7 cellular contexts compared by ENCODE assay signal in the genomic region with DNA sequence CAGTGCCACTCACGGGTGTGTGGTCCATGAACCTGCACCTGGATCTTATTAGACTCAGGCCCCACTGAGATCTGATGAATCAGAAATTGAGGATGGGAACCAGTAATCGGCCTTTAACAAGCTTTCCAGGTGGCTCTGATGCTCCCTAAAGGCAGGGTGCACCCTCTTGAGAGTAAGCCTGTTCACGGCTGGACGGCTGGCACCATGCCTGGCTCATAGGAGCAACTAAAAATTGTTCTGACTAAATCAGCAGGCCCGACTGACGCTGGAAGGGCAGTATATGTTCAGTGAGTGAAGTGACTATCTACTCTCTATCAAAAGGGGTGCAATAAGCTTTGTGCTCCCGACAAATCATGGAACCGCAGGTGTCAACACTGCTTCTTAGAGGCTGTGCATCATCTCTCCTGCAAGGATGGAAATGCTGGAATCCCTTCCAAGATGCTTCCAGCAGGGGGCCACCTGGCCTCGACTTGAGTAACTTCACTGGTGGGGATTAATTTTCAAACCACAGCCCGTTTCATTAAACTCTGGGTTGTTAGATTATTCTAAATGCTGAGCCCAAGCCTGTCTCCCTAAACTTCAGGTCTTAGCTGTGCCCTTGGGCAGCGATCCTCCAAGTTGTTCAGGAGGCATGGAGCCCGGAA. TPM values are rescaled to one million over a fixed set of nuclear protein-coding genes. Genes with fewer than 3 reads are reported as not detected.
DNase-seq lines count a peak whose midpoint lies in the region; ATAC-seq and TF ChIP-seq lines count a peak whose summit lies in the region.

No MANE protein-coding gene starts in this region.

- no peaks in the 10 kb centered on the region for H3K27me3 Mint-ChIP-seq in T-cell

- H3K36me3 Mint-ChIP-seq in T-cell: peaks cover 40% of the 10 kb centered on the region
- peaks cover 17% of the 10 kb centered on the region for H3K36me3 Mint-ChIP-seq in stimulated activated effector memory CD8-positive, alpha-beta T cell treated with anti-CD3 and anti-CD28 coated beads, Interleukin-12 subunit alpha, Interleukin-12 subunit beta, amount 100 ng/mL, for 72 hours

- ATAC-seq in T-cell (replicated peaks in 1 of 4) (no peak), GM19035 (IDR thresholded peaks at IDR 0.05; ENCODE audit: unreplicated experiment) (no peak)
- ATAC-seq in stimulated activated effector memory CD8-positive, alpha-beta T cell treated with anti-CD3 and anti-CD28 coated beads, Interleukin-12 subunit alpha, Interleukin-12 subunit beta, amount 100 ng/mL, for 72 hours: no peak

- peak; percentile 9 for TF ChIP-seq CTCF in GM20000 (IDR thresholded peaks at IDR 0.05; ENCODE audit: extremely low read depth, missing control alignments)
- peak; percentile 57 for TF ChIP-seq CTCF in fibroblast of mammary gland (conservative IDR thresholded peaks at IDR 0.05; ENCODE audit: control insufficient read depth, insufficient read depth, low read depth, low read length)
- peak; percentile 83 for TF ChIP-seq CTCF in retinal pigment epithelial cell (conservative IDR thresholded peaks at IDR 0.05; ENCODE audit: low read depth, low read length)

- DNase-seq in GM20000 (ENCODE audit: low spot score) (no peak), NCI-H345 (lab: John Stamatoyannopoulos, UW) (peak; percentile 80), fibroblast of mammary gland (ENCODE audit: low read depth) (peak; percentile 45), retinal pigment epithelial cell (ENCODE audit: low read depth) (no peak), T-cell (no peak)
- no peak for DNase-seq in stimulated activated effector memory CD8-positive, alpha-beta T cell treated with anti-CD3 and anti-CD28 coated beads, Interleukin-12 subunit alpha, Interleukin-12 subunit beta, amount 100 ng/mL, for 72 hours (ENCODE audit: low spot score in 2 of 2)

- H3K4me3 ChIP-seq in fibroblast of mammary gland (ENCODE audit: control insufficient read depth, low read depth, low read length) (no peak overlapping the region), retinal pigment epithelial cell (ENCODE audit: low read length) (no peak overlapping the region)

- POLR2A ChIA-PET in T-cell (lab: Charles Lee): no interaction called here

- H3K4me1 Mint-ChIP-seq in T-cell: no peaks in the 10 kb centered on the region
- H3K4me1 Mint-ChIP-seq in stimulated activated effector memory CD8-positive, alpha-beta T cell treated with anti-CD3 and anti-CD28 coated beads, Interleukin-12 subunit alpha, Interleukin-12 subunit beta, amount 100 ng/mL, for 72 hours: no peaks in the 10 kb centered on the region

- no peak overlapping the region for H3K27ac Mint-ChIP-seq in T-cell
- no peak overlapping the region for H3K27ac Mint-ChIP-seq in stimulated activated effector memory CD8-positive, alpha-beta T cell treated with anti-CD3 and anti-CD28 coated beads, Interleukin-12 subunit alpha, Interleukin-12 subunit beta, amount 100 ng/mL, for 72 hours

- no peaks in the 10 kb centered on the region for H3K9me3 Mint-ChIP-seq in T-cell
- H3K9me3 Mint-ChIP-seq in stimulated activated effector memory CD8-positive, alpha-beta T cell treated with anti-CD3 and anti-CD28 coated beads, Interleukin-12 subunit alpha, Interleukin-12 subunit beta, amount 100 ng/mL, for 72 hours: no peaks in the 10 kb centered on the region

- CTCF ChIA-PET in T-cell (lab: Charles Lee): no interaction called here

- H3K4me3 Mint-ChIP-seq in T-cell: no peak overlapping the region
- H3K4me3 Mint-ChIP-seq in stimulated activated effector memory CD8-positive, alpha-beta T cell treated with anti-CD3 and anti-CD28 coated beads, Interleukin-12 subunit alpha, Interleukin-12 subunit beta, amount 100 ng/mL, for 72 hours: no peak overlapping the region

RNA-seq across cellular contexts. Expression of gene TMTC4, which starts 28.4 kb away (rescaled TPM):
- total RNA-seq in T-cell: 10 to 100 TPM in 4 of 5 donors, 1 to 10 TPM in 1; 7.0 to 52.2 (median 27.7) TPM

RNA-seq across cellular contexts. Expression of gene GGACT, which starts 57.6 kb away (rescaled TPM):
- total RNA-seq in T-cell: 1 to 10 TPM; 4.4 to 7.9 (median 6.4) TPM

Comparison
In these comparisons a context has a peak if more than half of its experiments do, and no peak if none do; other contexts are left out.
1. DNase-seq: peak in NCI-H345 (single experiment) and fibroblast of mammary gland (single experiment); none in GM20000 (single experiment), retinal pigment epithelial cell (single experiment), T-cell (0 of 34) and stimulated activated effector memory CD8-positive, alpha-beta T cell treated with anti-CD3 and anti-CD28 coated beads, Interleukin-12 subunit alpha, Interleukin-12 subunit beta, amount 100 ng/mL, for 72 hours (0 of 2).
2. CTCF ChIP-seq: peak in every context shown above with its lines; median percentile 83 in retinal pigment epithelial cell; 57 in fibroblast of mammary gland; 9 in GM20000.